Comparison of ENCODE assay signal across 17 cellular contexts in genomic region chr15:100658895-100659294, GRCh38. TPM values are rescaled to one million over a fixed set of nuclear protein-coding genes. Genes with fewer than 3 reads are reported as not detected.
DNase-seq lines count a peak whose midpoint lies in the region; TF ChIP-seq lines count a peak whose summit lies in the region.
"Had no signal": no experiment of that assay in that cellular context is flagged by ENCODE, and none has a peak within 500 bp of the region (broad histone marks: within the 10 kb centered on the region; RNA-seq: fewer than 3 reads in every experiment).

No MANE protein-coding gene starts in this region.

- WGBS in endodermal cell (ENCODE audit: insufficient coverage in 1 of 2, insufficient read length in 1 of 2), 2 experiments: 90 to 92% methylated on average over 10 to 14 of the region's 14 CpGs
- no CpG with 5 or more reads among the region's 14 CpGs for WGBS in neuronal stem cell (ENCODE audit: extremely low coverage in 2 of 2, insufficient read length in 2 of 2, insufficient replicate concordance in 1 of 2), 2 donors

- peak overlapping the region; percentile 78 for H2AK5ac ChIP-seq in neuronal stem cell (ENCODE audit: low read depth, low read length)

- H2BK15ac ChIP-seq in neuronal stem cell (ENCODE audit: low read length): no peak overlapping the region

- H3K4me3 Mint-ChIP-seq in endodermal cell: no peak overlapping the region
- H3K4me3 Mint-ChIP-seq: B cell; CD4-positive, alpha-beta T cell; CD8-positive, alpha-beta T cell had no signal

- H3K4me3 ChIP-seq in NB4 (ENCODE audit: low read depth, low read length) (no peak overlapping the region), endodermal cell (ENCODE audit: low read length) (no peak overlapping the region), neuronal stem cell (ENCODE audit: low read length in 2 of 2) (no peak overlapping the region), foreskin fibroblast (ENCODE audit: low read depth in 1 of 2, low read length in 2 of 2) (no peak overlapping the region)
- H3K4me3 ChIP-seq: A549; BLaER1 treated with 17β-estradiol and CSF1 and Interleukin-3, amounts not matched to agents 10 nM and 100 nM had no signal

- no peak overlapping the region for H2BK120ac ChIP-seq in neuronal stem cell (ENCODE audit: low read depth, low read length)

- H3K4me2 ChIP-seq in neuronal stem cell (ENCODE audit: insufficient read depth, low read length, poor library complexity, severe bottlenecking): no peak overlapping the region
- H3K4me2 ChIP-seq: A549 had no signal

- H3K9me3 Mint-ChIP-seq in endodermal cell: no peaks in the 10 kb centered on the region
- H3K9me3 Mint-ChIP-seq: CD4-positive, alpha-beta T cell; CD8-positive, alpha-beta T cell had no signal

- no peaks in the 10 kb centered on the region for H3K4me1 ChIP-seq in endodermal cell (ENCODE audit: control insufficient read depth, insufficient read depth, low read length)
- peaks cover 0 to 9% of the 10 kb centered on the region in 2 donors for H3K4me1 ChIP-seq in neuronal stem cell (ENCODE audit: control insufficient read depth in 2 of 2, insufficient read depth in 1 of 2, low read depth in 1 of 2, low read length in 2 of 2)
- H3K4me1 ChIP-seq: A549, Caco-2 had no signal

- H3K18ac ChIP-seq in neuronal stem cell (ENCODE audit: low read length): peak overlapping the region; percentile 84

- H4K91ac ChIP-seq in neuronal stem cell (ENCODE audit: low read depth, low read length, poor library complexity): no peak overlapping the region

- peaks cover 4% of the 10 kb centered on the region for H3K27me3 Mint-ChIP-seq in endodermal cell (ENCODE audit: insufficient read depth)
- H3K27me3 Mint-ChIP-seq: B cell; CD4-positive, alpha-beta T cell had no signal

- H3K27me3 ChIP-seq in endodermal cell (ENCODE audit: control insufficient read depth, insufficient read depth, low read length, poor library complexity, severe bottlenecking): no peaks in the 10 kb centered on the region
- no peaks in the 10 kb centered on the region for H3K27me3 ChIP-seq in neuronal stem cell (ENCODE audit: control insufficient read depth in 3 of 3, insufficient read depth in 3 of 3, low read depth in 1 of 3, low read length in 3 of 3)
- H3K27me3 ChIP-seq: BLaER1 treated with 17β-estradiol and CSF1 and Interleukin-3, amounts not matched to agents 10 nM and 100 nM had no signal

- no peak overlapping the region for H3K23ac ChIP-seq in neuronal stem cell (ENCODE audit: low read depth, low read length, poor library complexity)

- no peak overlapping the region for H2AFZ ChIP-seq in neuronal stem cell (ENCODE audit: low read length)

- H3K9ac ChIP-seq in endodermal cell (ENCODE audit: extremely low read depth, low read length, poor library complexity, severe bottlenecking): no peak overlapping the region
- no peak overlapping the region for H3K9ac ChIP-seq in neuronal stem cell (ENCODE audit: low read depth, low read length, poor library complexity)
- H3K9ac ChIP-seq: BLaER1 treated with 17β-estradiol and CSF1 and Interleukin-3, amounts not matched to agents 10 nM and 100 nM had no signal

- H2BK5ac ChIP-seq in neuronal stem cell (ENCODE audit: low read length): peak overlapping the region; percentile 82

- H3K27ac ChIP-seq in endodermal cell (ENCODE audit: low read depth, low read length): no peak overlapping the region
- no peak overlapping the region for H3K27ac ChIP-seq in neuronal stem cell (replicated peaks; ENCODE audit: low read length)
- H3K27ac ChIP-seq: 22Rv1; A549; BLaER1 treated with 17β-estradiol and CSF1 and Interleukin-3, amounts not matched to agents 10 nM and 100 nM; C4-2B had no signal

- H3K36me3 Mint-ChIP-seq in endodermal cell (ENCODE audit: low read depth): no peaks in the 10 kb centered on the region
- H3K36me3 Mint-ChIP-seq: CD8-positive, alpha-beta T cell had no signal

- no peak overlapping the region for H3K27ac Mint-ChIP-seq in endodermal cell
- H3K27ac Mint-ChIP-seq: B cell; CD4-positive, alpha-beta T cell; CD8-positive, alpha-beta T cell had no signal

- peak overlapping the region; percentile 75 for H4K8ac ChIP-seq in neuronal stem cell (ENCODE audit: low read depth, low read length)

- no peaks in the 10 kb centered on the region for H3K36me3 ChIP-seq in endodermal cell (ENCODE audit: control insufficient read depth, insufficient read depth, low read length)
- no peaks in the 10 kb centered on the region for H3K36me3 ChIP-seq in neuronal stem cell (replicated peaks in 1 of 2; ENCODE audit: control insufficient read depth in 2 of 2, insufficient read depth in 2 of 2, low read length in 2 of 2)
- H3K36me3 ChIP-seq: BLaER1 treated with 17β-estradiol and CSF1 and Interleukin-3, amounts not matched to agents 10 nM and 100 nM had no signal

- TF ChIP-seq CTCF in NB4 (IDR thresholded peaks at IDR 0.05; ENCODE audit: low read depth, low read length) (no peak), endodermal cell (conservative IDR thresholded peaks at IDR 0.05) (no peak), foreskin fibroblast (IDR thresholded peaks at IDR 0.05; ENCODE audit: low read depth, low read length) (no peak)

- DNase-seq in NB4 (ENCODE audit: low read depth) (peak; percentile 12), endodermal cell (peak; percentile 72), neuronal stem cell (ENCODE audit: low spot score) (no peak), foreskin fibroblast (no peak), HCEC 1CT (no peak)
- DNase-seq: AML-193; Caco-2; Calu3; CD4-positive, alpha-beta T cell; CD8-positive, alpha-beta T cell; DMS79 treated with DMSO at 0.1 percent for 48 hours; GF-D8 had no signal

- TF ChIP-seq POLR2A in NB4 (IDR thresholded peaks at IDR 0.05; ENCODE audit: extremely low read depth, insufficient read length): no peak

- H3K4ac ChIP-seq in neuronal stem cell (ENCODE audit: low read length): peak overlapping the region; percentile 60

- no peaks in the 10 kb centered on the region for H3K79me1 ChIP-seq in neuronal stem cell (ENCODE audit: low read depth, low read length)

- H3K4me1 Mint-ChIP-seq in endodermal cell: no peaks in the 10 kb centered on the region
- H3K4me1 Mint-ChIP-seq: B cell had no signal

- peak overlapping the region; percentile 39 for H3K14ac ChIP-seq in neuronal stem cell (ENCODE audit: low read length)

- H2BK12ac ChIP-seq in neuronal stem cell (ENCODE audit: low read length): no peak overlapping the region

- H3K9me3 ChIP-seq in endodermal cell (ENCODE audit: control insufficient read depth, low read length) (no peaks in the 10 kb centered on the region), neuronal stem cell (replicated peaks in 1 of 2; ENCODE audit: control insufficient read depth in 2 of 2, insufficient read depth in 1 of 2, low read depth in 1 of 2, low read length in 2 of 2) (no peaks in the 10 kb centered on the region)
- H3K9me3 ChIP-seq: A549; BLaER1 treated with 17β-estradiol and CSF1 and Interleukin-3, amounts not matched to agents 10 nM and 100 nM; Caco-2 had no signal

RNA-seq across cellular contexts. Expression of gene ASB7, which starts 56.5 kb away (rescaled TPM):
- 10 to 100 TPM; 14.3 to 16.2 TPM for total RNA-seq in endodermal cell
- polyA plus RNA-seq in endodermal cell (2013, experiment 1 of 2): 9.4 TPM
- polyA plus RNA-seq in endodermal cell (2013, experiment 2 of 2): 9.6 TPM
- 8.3 TPM for polyA plus RNA-seq in neuronal stem cell (2013, experiment 1 of 2)
- polyA plus RNA-seq in neuronal stem cell (2013, experiment 2 of 2): 8.2 TPM

RNA-seq across cellular contexts. Expression of gene LINS1, which starts 56.9 kb away (rescaled TPM):
- 1 to 10 TPM; 6.1 to 8.0 TPM for total RNA-seq in endodermal cell
- 15.4 TPM for polyA plus RNA-seq in endodermal cell (2013, experiment 1 of 2)
- polyA plus RNA-seq in endodermal cell (2013, experiment 2 of 2): 14.6 TPM
- polyA plus RNA-seq in neuronal stem cell (2013, experiment 1 of 2): 7.6 TPM
- polyA plus RNA-seq in neuronal stem cell (2013, experiment 2 of 2): 7.4 TPM

Comparison
In these comparisons a context has a peak if more than half of its experiments do, and no peak if none do; other contexts are left out.
1. DNase-seq: peak in NB4 (single experiment) and endodermal cell (single experiment); none in neuronal stem cell (single experiment), foreskin fibroblast (0 of 2) and HCEC 1CT (single experiment).